11 cellular contexts compared by ENCODE assay signal in genomic region chr9:128215491-128216404, GRCh38. TPM values are rescaled to one million over a fixed set of nuclear protein-coding genes. Genes with fewer than 3 reads are reported as not detected.
DNase-seq lines count a peak whose midpoint lies in the region; ATAC-seq and TF ChIP-seq lines count a peak whose summit lies in the region.
"Had no signal": no experiment of that assay in that cellular context is flagged by ENCODE, and none has a peak within 500 bp of the region (broad histone marks: within the 10 kb centered on the region; RNA-seq: fewer than 3 reads in every experiment).

No MANE protein-coding gene starts in this region.

- peaks cover 0 to 3% (median 0%) of the 10 kb centered on the region in 3 donors for H3K27me3 ChIP-seq in skeletal muscle tissue (ENCODE audit: control insufficient read depth in 3 of 3, insufficient read depth in 3 of 3, low read length in 3 of 3)

- no peaks in the 10 kb centered on the region for H3K36me3 ChIP-seq in skeletal muscle tissue (ENCODE audit: control insufficient read depth in 3 of 3, insufficient read depth in 3 of 3, low read length in 3 of 3)

- no peak for TF ChIP-seq CTCF in GM10266 (IDR thresholded peaks at IDR 0.05; ENCODE audit: control insufficient read depth, insufficient read depth, low read depth, missing control alignments)

- peak; percentile 58 for ATAC-seq in left ventricle myocardium superior
- ATAC-seq in GM18502 (IDR thresholded peaks at IDR 0.05; ENCODE audit: poor library complexity, unreplicated experiment), result no peak
- ATAC-seq in HG03175 (IDR thresholded peaks at IDR 0.05; ENCODE audit: unreplicated experiment), result no peak

- H3K9ac ChIP-seq in skeletal muscle tissue (ENCODE audit: low read depth in 1 of 3, low read length in 3 of 3), result no peak overlapping the region

- intact Hi-C loops in left ventricle myocardium superior (cut with micrococcal nuclease), result no loop called here

- H3K4me3 ChIP-seq in skeletal muscle tissue (ENCODE audit: low read length in 3 of 3), result no peak overlapping the region

- H3K4me1 ChIP-seq in skeletal muscle tissue (ENCODE audit: control insufficient read depth in 3 of 3, insufficient read depth in 3 of 3, low read length in 3 of 3), result peaks cover 19 to 34% (median 24%) of the 10 kb centered on the region in 3 donors

- DNase-seq in GM10266 (ENCODE audit: extremely low spot score) (peak; percentile 53), astrocyte of the hippocampus (ENCODE audit: low read depth, low spot score) (peak; percentile 67), left ventricle myocardium superior (peak; percentile 60), NCI-H524 (lab: John Stamatoyannopoulos, UW) (no peak)
- DNase-seq in activated CD4-positive, alpha-beta T cell treated with anti-CD3 and anti-CD28 coated beads, Interleukin-2, amount 50 U/mL, for 4 hours, result no peak
- DNase-seq: activated naive CD8-positive, alpha-beta T cell treated with anti-CD3 and anti-CD28 coated beads for 36 hours; NCI-H446 treated with DMSO at 0.1 percent for 48 hours; stimulated activated CD4-positive, alpha-beta T cell treated with anti-CD3 and anti-CD28 coated beads, Interleukin-4, amount 100 ng/mL, for 24 hours had no signal

- no peaks in the 10 kb centered on the region for H3K9me3 ChIP-seq in skeletal muscle tissue (ENCODE audit: control insufficient read depth in 3 of 3, low read length in 3 of 3)

- H3K27ac ChIP-seq in skeletal muscle tissue (ENCODE audit: low read depth, low read length), result peak overlapping the region; percentile 58

RNA-seq across cellular contexts. Expression of gene DNM1, which starts 12.6 kb away (rescaled TPM):
- total RNA-seq in left ventricle myocardium superior (5.4 TPM), skeletal muscle tissue (20.4 TPM)

RNA-seq across cellular contexts. Expression of gene CIZ1, which starts 24.4 kb away (rescaled TPM):
- total RNA-seq in left ventricle myocardium superior, result 76.6 TPM
- total RNA-seq in skeletal muscle tissue, result 12.0 TPM

RNA-seq across cellular contexts. Expression of gene BBLN, which starts 55.7 kb away (rescaled TPM):
- total RNA-seq in left ventricle myocardium superior (41.7 TPM), skeletal muscle tissue (7.8 TPM)

Comparison
In these comparisons a context has a peak if more than half of its experiments do, and no peak if none do; other contexts are left out.
1. DNase-seq: peak in GM10266 (single experiment), astrocyte of the hippocampus (single experiment) and left ventricle myocardium superior (single experiment); none in activated CD4-positive, alpha-beta T cell treated with anti-CD3 and anti-CD28 coated beads, Interleukin-2, amount 50 U/mL, for 4 hours (0 of 2) and NCI-H524 (0 of 2).